Comparison of ENCODE assay signal across 1 cellular context in the genomic region with DNA sequence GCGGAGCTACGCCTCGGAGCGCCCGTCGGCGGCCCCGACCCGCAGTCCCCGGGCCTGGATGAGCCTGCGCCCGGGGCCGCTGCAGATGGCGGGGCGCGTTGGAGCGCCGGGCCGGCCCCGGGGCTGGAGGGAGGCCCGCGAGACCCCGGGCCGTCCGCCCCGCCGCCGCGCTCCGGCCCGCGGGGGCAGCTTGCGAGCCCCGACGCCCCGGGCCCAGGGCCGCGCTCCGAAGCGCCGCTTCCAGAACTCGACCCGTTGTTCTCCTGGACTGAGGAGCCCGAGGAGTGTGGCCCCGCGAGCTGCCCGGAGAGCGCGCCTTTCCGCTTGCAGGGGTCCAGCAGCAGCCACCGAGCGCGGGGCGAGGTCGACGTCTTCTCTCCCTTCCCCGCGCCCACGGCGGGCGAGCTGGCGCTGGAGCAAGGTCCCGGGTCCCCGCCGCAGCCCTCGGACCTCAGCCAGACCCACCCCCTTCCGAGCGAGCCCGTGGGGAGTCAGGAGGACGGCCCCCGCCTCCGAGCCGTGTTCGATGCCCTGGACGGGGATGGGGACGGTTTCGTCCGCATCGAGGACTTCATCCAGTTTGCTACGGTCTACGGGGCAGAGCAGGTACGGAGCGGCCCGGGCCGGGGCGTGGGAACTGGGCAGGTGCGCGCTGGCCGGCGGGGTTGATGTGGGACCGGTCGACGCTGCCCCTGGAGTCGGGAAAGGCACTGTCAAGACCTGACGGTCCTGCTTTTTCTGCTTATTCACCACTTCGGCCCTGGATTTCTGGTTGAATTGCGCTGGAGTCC.
TF ChIP-seq lines count a peak whose summit lies in the region.

No MANE protein-coding gene starts in this region.

TF ChIP-seq in HepG2, 621 proteins besides CTCF, POLR2A, EP300 and RAD21 (continues in another document):
- no peak for TF ChIP-seq ZNF557 (CRISPR knock-in tag; IDR thresholded peaks at IDR 0.05)
- TF ChIP-seq RXRA (CRISPR knock-in tag; IDR thresholded peaks at IDR 0.05) = peak; percentile 36; the same call in 1 of the 2 replicates
- TF ChIP-seq, protein P1, sequence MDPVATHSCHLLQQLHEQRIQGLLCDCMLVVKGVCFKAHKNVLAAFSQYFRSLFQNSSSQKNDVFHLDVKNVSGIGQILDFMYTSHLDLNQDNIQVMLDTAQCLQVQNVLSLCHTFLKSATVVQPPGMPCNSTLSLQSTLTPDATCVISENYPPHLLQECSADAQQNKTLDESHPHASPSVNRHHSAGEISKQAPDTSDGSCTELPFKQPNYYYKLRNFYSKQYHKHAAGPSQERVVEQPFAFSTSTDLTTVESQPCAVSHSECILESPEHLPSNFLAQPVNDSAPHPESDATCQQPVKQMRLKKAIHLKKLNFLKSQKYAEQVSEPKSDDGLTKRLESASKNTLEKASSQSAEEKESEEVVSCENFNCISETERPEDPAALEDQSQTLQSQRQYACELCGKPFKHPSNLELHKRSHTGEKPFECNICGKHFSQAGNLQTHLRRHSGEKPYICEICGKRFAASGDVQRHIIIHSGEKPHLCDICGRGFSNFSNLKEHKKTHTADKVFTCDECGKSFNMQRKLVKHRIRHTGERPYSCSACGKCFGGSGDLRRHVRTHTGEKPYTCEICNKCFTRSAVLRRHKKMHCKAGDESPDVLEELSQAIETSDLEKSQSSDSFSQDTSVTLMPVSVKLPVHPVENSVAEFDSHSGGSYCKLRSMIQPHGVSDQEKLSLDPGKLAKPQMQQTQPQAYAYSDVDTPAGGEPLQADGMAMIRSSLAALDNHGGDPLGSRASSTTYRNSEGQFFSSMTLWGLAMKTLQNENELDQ (CRISPR knock-in tag; IDR thresholded peaks at IDR 0.05; ENCODE audit: borderline replicate concordance) = no peak
- 0 out of 2 replicates have a peak, but pooled peaks have one; percentile 32 for TF ChIP-seq ZNF225 (CRISPR knock-in tag; IDR thresholded peaks at IDR 0.05)
- TF ChIP-seq MTF2 (CRISPR knock-in tag; IDR thresholded peaks at IDR 0.05; ENCODE audit: borderline replicate concordance) = no peak
- no peak for TF ChIP-seq ZNF124 (CRISPR knock-in tag; IDR thresholded peaks at IDR 0.05)
- TF ChIP-seq ARHGAP35 (CRISPR knock-in tag; IDR thresholded peaks at IDR 0.05; ENCODE audit: borderline replicate concordance) = peak; percentile 74; the same call in 1 of the 2 replicates
- no peak for TF ChIP-seq DPF2 (CRISPR knock-in tag; IDR thresholded peaks at IDR 0.05; ENCODE audit: borderline replicate concordance, low read depth)
- no peak for TF ChIP-seq PBX2 (CRISPR knock-in tag; IDR thresholded peaks at IDR 0.05)
- no peak for TF ChIP-seq GRHL1 (CRISPR knock-in tag; conservative IDR thresholded peaks at IDR 0.05)
- TF ChIP-seq FOXC1 (CRISPR knock-in tag; IDR thresholded peaks at IDR 0.05; ENCODE audit: borderline replicate concordance) = 0 out of 2 replicates have a peak, but pooled peaks have one; percentile 59
- TF ChIP-seq, protein P2, sequence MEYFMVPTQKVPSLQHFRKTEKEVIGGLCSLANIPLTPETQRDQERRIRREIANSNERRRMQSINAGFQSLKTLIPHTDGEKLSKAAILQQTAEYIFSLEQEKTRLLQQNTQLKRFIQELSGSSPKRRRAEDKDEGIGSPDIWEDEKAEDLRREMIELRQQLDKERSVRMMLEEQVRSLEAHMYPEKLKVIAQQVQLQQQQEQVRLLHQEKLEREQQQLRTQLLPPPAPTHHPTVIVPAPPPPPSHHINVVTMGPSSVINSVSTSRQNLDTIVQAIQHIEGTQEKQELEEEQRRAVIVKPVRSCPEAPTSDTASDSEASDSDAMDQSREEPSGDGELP (IDR thresholded peaks at IDR 0.05; ENCODE audit: borderline replicate concordance, low read depth) = no peak
- TF ChIP-seq ATF5 (CRISPR knock-in tag; IDR thresholded peaks at IDR 0.05; ENCODE audit: low read depth) = no peak
- no peak for TF ChIP-seq HDAC2 (CRISPR knock-in tag; IDR thresholded peaks at IDR 0.05)
- TF ChIP-seq ZNF282 (IDR thresholded peaks at IDR 0.05; ENCODE audit: partially characterized antibody) = no peak
- TF ChIP-seq ZNF792 (CRISPR knock-in tag; IDR thresholded peaks at IDR 0.05) = no peak
- no peak for TF ChIP-seq SCMH1 (CRISPR knock-in tag; IDR thresholded peaks at IDR 0.05; ENCODE audit: borderline replicate concordance)
- TF ChIP-seq ZNF317 (CRISPR knock-in tag; IDR thresholded peaks at IDR 0.05) = 0 out of 2 replicates have a peak, but pooled peaks have one; percentile 39
- TF ChIP-seq TEAD3 (CRISPR knock-in tag; optimal IDR thresholded peaks at IDR 0.05; ENCODE audit: borderline replicate concordance) = no peak
- TF ChIP-seq, protein P3, sequence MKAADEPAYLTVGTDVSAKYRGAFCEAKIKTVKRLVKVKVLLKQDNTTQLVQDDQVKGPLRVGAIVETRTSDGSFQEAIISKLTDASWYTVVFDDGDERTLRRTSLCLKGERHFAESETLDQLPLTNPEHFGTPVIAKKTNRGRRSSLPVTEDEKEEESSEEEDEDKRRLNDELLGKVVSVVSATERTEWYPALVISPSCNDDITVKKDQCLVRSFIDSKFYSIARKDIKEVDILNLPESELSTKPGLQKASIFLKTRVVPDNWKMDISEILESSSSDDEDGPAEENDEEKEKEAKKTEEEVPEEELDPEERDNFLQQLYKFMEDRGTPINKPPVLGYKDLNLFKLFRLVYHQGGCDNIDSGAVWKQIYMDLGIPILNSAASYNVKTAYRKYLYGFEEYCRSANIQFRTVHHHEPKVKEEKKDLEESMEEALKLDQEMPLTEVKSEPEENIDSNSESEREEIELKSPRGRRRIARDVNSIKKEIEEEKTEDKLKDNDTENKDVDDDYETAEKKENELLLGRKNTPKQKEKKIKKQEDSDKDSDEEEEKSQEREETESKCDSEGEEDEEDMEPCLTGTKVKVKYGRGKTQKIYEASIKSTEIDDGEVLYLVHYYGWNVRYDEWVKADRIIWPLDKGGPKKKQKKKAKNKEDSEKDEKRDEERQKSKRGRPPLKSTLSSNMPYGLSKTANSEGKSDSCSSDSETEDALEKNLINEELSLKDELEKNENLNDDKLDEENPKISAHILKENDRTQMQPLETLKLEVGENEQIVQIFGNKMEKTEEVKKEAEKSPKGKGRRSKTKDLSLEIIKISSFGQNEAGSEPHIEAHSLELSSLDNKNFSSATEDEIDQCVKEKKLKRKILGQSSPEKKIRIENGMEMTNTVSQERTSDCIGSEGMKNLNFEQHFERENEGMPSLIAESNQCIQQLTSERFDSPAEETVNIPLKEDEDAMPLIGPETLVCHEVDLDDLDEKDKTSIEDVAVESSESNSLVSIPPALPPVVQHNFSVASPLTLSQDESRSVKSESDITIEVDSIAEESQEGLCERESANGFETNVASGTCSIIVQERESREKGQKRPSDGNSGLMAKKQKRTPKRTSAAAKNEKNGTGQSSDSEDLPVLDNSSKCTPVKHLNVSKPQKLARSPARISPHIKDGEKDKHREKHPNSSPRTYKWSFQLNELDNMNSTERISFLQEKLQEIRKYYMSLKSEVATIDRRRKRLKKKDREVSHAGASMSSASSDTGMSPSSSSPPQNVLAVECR (CRISPR knock-in tag; IDR thresholded peaks at IDR 0.05; ENCODE audit: borderline replicate concordance) = peak; percentile 56
- TF ChIP-seq, protein P4, sequence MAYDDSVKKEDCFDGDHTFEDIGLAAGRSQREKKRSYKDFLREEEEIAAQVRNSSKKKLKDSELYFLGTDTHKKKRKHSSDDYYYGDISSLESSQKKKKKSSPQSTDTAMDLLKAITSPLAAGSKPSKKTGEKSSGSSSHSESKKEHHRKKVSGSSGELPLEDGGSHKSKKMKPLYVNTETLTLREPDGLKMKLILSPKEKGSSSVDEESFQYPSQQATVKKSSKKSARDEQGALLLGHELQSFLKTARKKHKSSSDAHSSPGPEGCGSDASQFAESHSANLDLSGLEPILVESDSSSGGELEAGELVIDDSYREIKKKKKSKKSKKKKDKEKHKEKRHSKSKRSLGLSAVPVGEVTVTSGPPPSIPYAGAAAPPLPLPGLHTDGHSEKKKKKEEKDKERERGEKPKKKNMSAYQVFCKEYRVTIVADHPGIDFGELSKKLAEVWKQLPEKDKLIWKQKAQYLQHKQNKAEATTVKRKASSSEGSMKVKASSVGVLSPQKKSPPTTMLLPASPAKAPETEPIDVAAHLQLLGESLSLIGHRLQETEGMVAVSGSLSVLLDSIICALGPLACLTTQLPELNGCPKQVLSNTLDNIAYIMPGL (CRISPR knock-in tag; IDR thresholded peaks at IDR 0.05; ENCODE audit: borderline replicate concordance in 1 of 2, low read depth in 1 of 2) = peak in 1 of 2 experiments; percentile 35; a peak in 2 of 4 replicates
- TF ChIP-seq ZMYM3 (CRISPR knock-in tag; IDR thresholded peaks at IDR 0.05) = no peak
- TF ChIP-seq AHR (CRISPR knock-in tag; IDR thresholded peaks at IDR 0.05) = no peak
- TF ChIP-seq SMAD1 (CRISPR knock-in tag; IDR thresholded peaks at IDR 0.05; ENCODE audit: borderline replicate concordance, low read depth) = 0 out of 2 replicates have a peak, but pooled peaks have one; percentile 34
- no peak for TF ChIP-seq HMGA1 (CRISPR knock-in tag; conservative IDR thresholded peaks at IDR 0.05)
- TF ChIP-seq ZNF280B (CRISPR knock-in tag; IDR thresholded peaks at IDR 0.05; ENCODE audit: borderline replicate concordance) = peak; percentile 77; the same call in 1 of the 2 replicates
- peak; percentile 54 for TF ChIP-seq ZNF777 (CRISPR knock-in tag; IDR thresholded peaks at IDR 0.05)
- TF ChIP-seq ONECUT2 (CRISPR knock-in tag; IDR thresholded peaks at IDR 0.05) = no peak
- no peak for TF ChIP-seq ZNF670 (CRISPR knock-in tag; IDR thresholded peaks at IDR 0.05; ENCODE audit: borderline replicate concordance)
- TF ChIP-seq SNAPC2 (CRISPR knock-in tag; IDR thresholded peaks at IDR 0.05) = no peak
- no peak for TF ChIP-seq SYNCRIP (IDR thresholded peaks at IDR 0.05; ENCODE audit: insufficient read depth, low read depth, low read length)
- peak; percentile 77 for TF ChIP-seq AGO2 (optimal IDR thresholded peaks at IDR 0.05; ENCODE audit: low read depth, low read length)
- TF ChIP-seq ZSCAN29 (CRISPR knock-in tag; conservative IDR thresholded peaks at IDR 0.05) = no peak
- peak; percentile 59; the same call in 1 of the 2 replicates for TF ChIP-seq CAMTA2 (CRISPR knock-in tag; IDR thresholded peaks at IDR 0.05; ENCODE audit: borderline replicate concordance)
- TF ChIP-seq MXD3 (CRISPR knock-in tag; IDR thresholded peaks at IDR 0.05) = 0 out of 2 replicates have a peak, but pooled peaks have one; percentile 19
- no peak for TF ChIP-seq BCL6 (CRISPR knock-in tag; IDR thresholded peaks at IDR 0.05)
- TF ChIP-seq ZNF468 (CRISPR knock-in tag; IDR thresholded peaks at IDR 0.05) = no peak
- TF ChIP-seq ZNF569 (CRISPR knock-in tag; IDR thresholded peaks at IDR 0.05; ENCODE audit: borderline replicate concordance) = no peak
- no peak for TF ChIP-seq GATA4 (IDR thresholded peaks at IDR 0.05; ENCODE audit: borderline replicate concordance, low read depth)
- no peak for TF ChIP-seq FLYWCH1 (CRISPR knock-in tag; IDR thresholded peaks at IDR 0.05)
- TF ChIP-seq, protein P5, sequence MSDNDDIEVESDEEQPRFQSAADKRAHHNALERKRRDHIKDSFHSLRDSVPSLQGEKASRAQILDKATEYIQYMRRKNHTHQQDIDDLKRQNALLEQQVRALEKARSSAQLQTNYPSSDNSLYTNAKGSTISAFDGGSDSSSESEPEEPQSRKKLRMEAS (IDR thresholded peaks at IDR 0.05) = peak; percentile 48; the same call in 1 of the 2 replicates
- peak; percentile 12; the same call in 1 of the 2 replicates for TF ChIP-seq ZNF614 (CRISPR knock-in tag; IDR thresholded peaks at IDR 0.05; ENCODE audit: borderline replicate concordance)
- TF ChIP-seq ZNF530 (CRISPR knock-in tag; IDR thresholded peaks at IDR 0.05; ENCODE audit: low read depth) = no peak
- TF ChIP-seq ZFY (CRISPR knock-in tag; IDR thresholded peaks at IDR 0.05) = peak; percentile 19; the same call in 1 of the 2 replicates
- no peak for TF ChIP-seq ZNF747 (CRISPR knock-in tag; IDR thresholded peaks at IDR 0.05; ENCODE audit: borderline replicate concordance)
- no peak for TF ChIP-seq ZNF598 (CRISPR knock-in tag; IDR thresholded peaks at IDR 0.05; ENCODE audit: borderline replicate concordance)
- TF ChIP-seq KDM6A (CRISPR knock-in tag; IDR thresholded peaks at IDR 0.05; ENCODE audit: low read depth) = no peak
- no peak for TF ChIP-seq HOXA7 (CRISPR knock-in tag; IDR thresholded peaks at IDR 0.05)
- peak; percentile 57; the same call in 1 of the 2 replicates for TF ChIP-seq HIVEP1 (CRISPR knock-in tag; IDR thresholded peaks at IDR 0.05)
